Comparison of ENCODE assay signal across 11 cellular contexts in the genomic region with DNA sequence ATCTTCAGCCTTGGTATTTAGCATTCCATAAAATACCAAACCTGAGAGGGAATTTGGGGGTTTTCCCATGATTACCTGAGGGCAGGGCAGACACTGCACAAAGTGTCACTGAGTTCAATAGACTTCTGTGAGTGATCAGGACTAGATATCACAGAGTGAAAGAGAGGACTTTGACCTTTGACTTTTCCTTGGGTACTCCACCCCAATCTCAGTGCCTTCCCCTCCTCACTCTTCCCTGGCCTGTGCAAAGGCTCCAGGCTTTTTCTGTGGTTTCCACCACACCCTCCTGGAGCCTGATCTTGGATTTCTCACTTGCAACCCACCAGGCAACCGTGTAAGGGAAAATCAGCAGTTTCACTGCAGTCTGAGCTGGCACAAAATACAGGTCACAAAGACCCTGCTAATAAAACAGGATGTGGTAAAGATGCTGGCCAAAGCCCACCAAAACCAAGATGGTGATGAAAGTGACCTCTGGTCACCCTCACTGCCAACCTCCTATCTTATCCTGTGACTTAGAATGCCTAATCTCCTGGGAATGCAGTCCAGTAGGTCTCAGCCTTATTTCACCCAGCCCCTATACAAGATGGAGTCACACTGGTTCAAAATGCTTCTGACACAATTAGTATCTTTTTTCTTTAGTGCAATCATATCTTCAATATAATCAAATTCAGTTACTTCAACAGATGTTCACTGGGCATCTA.
DNase-seq lines count a peak whose midpoint lies in the region; ATAC-seq and TF ChIP-seq lines count a peak whose summit lies in the region.
"Had no signal": no experiment of that assay in that cellular context is flagged by ENCODE, and none has a peak within 500 bp of the region (broad histone marks: within the 10 kb centered on the region; RNA-seq: fewer than 3 reads in every experiment).

No MANE protein-coding gene starts in this region.

- no peak overlapping the region for H3K9ac ChIP-seq in HUES6 (ENCODE audit: low read length)

- DNase-seq in SW480 (ENCODE audit: low spot score) (peak; percentile 6), kidney tubule cell (ENCODE audit: low spot score) (peak; percentile 76), HuH-7 (ENCODE audit: low spot score) (no peak), T-helper 9 cell (no peak), dorsolateral prefrontal cortex (no peak)
- DNase-seq: activated CD4-positive, alpha-beta T cell treated with anti-CD3 and anti-CD28 coated beads, Interleukin-2, amount 50 U/mL, for 48 hours; naive thymus-derived CD4-positive, alpha-beta T cell had no signal

- peaks cover 50% of the 10 kb centered on the region for H3K4me1 ChIP-seq in HUES6 (ENCODE audit: control insufficient read depth, insufficient read depth, low read length)

- peaks cover 4% of the 10 kb centered on the region for H3K9me3 ChIP-seq in HUES6 (ENCODE audit: control insufficient read depth, insufficient read depth, low read depth, low read length)
- H3K9me3 ChIP-seq: heart right ventricle had no signal

- H3K27me3 ChIP-seq in HUES6 (ENCODE audit: control insufficient read depth, insufficient read depth, low read length) = no peaks in the 10 kb centered on the region
- H3K27me3 ChIP-seq in dorsolateral prefrontal cortex = peaks cover 0 to 26% (median 0%) of the 10 kb centered on the region in 45 donors

- TF ChIP-seq CTCF in 22Rv1 (IDR thresholded peaks at IDR 0.05) (no peak), dorsolateral prefrontal cortex (IDR thresholded peaks at IDR 0.05 in 54 of 56, conservative IDR thresholded peaks at IDR 0.05 in 2 of 56; ENCODE audit: low read depth in 1 of 56, partially characterized antibody in 56 of 56) (no peak)

- no peaks in the 10 kb centered on the region for H3K36me3 ChIP-seq in HUES6 (ENCODE audit: control insufficient read depth, insufficient read depth, low read length)
- H3K36me3 ChIP-seq: heart right ventricle had no signal

- intact Hi-C loops in dorsolateral prefrontal cortex (cut with DNase I) = loop anchor here in 1 of 2 donors (5.0 to 10.0 kb wide), 2 partner anchors 134 to 319 kb away; no protein-coding TSS in a partner anchor

- H3K4me3 ChIP-seq in HUES6 (ENCODE audit: low read depth, low read length) = peak overlapping the region; percentile 42; the same call in 1 of the 2 replicates
- H3K4me3 ChIP-seq in dorsolateral prefrontal cortex = peak overlapping the region in 2 of 59 donors; percentile 35 to 48

- no peak for ATAC-seq in HG03095 (IDR thresholded peaks at IDR 0.05; ENCODE audit: unreplicated experiment)
- ATAC-seq: naive thymus-derived CD4-positive, alpha-beta T cell had no signal

- peak overlapping the region; percentile 45 for H3K27ac ChIP-seq in 22Rv1
- H3K27ac ChIP-seq in HUES6 (ENCODE audit: low read depth, low read length) = no peak overlapping the region
- H3K27ac ChIP-seq in dorsolateral prefrontal cortex = peak overlapping the region in 16 of 59 donors; percentile 3 to 57 (median 30)
- H3K27ac ChIP-seq: heart right ventricle had no signal

Comparison
In these comparisons a context has a peak if more than half of its experiments do, and no peak if none do; other contexts are left out.
1. DNase-seq: peak in SW480 (single experiment) and kidney tubule cell (single experiment); none in HuH-7 (single experiment), T-helper 9 cell (single experiment) and dorsolateral prefrontal cortex (0 of 10).